ENCODE assay signal across 11 cellular contexts in genomic region chr4:88244821-88245579, GRCh38. TPM values are rescaled to one million over a fixed set of nuclear protein-coding genes. Genes with fewer than 3 reads are reported as not detected.
DNase-seq lines count a peak whose midpoint lies in the region; ATAC-seq, FAIRE-seq and TF ChIP-seq lines count a peak whose summit lies in the region.
"Had no signal": no experiment of that assay in that cellular context is flagged by ENCODE, and none has a peak within 500 bp of the region (broad histone marks: within the 10 kb centered on the region; RNA-seq: fewer than 3 reads in every experiment).

No MANE protein-coding gene starts in this region.

- ATAC-seq in Right ventricle myocardium superior (ENCODE audit: poor library complexity), result peak; percentile 51
- no peak for ATAC-seq in left cardiac atrium
- ATAC-seq in GM21526 (IDR thresholded peaks at IDR 0.05; ENCODE audit: low FRiP score, unreplicated experiment), result no peak

- H3K36me3 ChIP-seq in kidney (ENCODE audit: control insufficient read depth in 1 of 2, insufficient read depth in 2 of 2, low read length in 2 of 2), result no peaks in the 10 kb centered on the region

- no peak for TF ChIP-seq CTCF in kidney (IDR thresholded peaks at IDR 0.05; ENCODE audit: borderline replicate concordance, extremely low read depth, insufficient read depth)

- DNase-seq in Right ventricle myocardium superior, result peak; percentile 54
- no peak for DNase-seq in cardiac septum (ENCODE audit: low spot score)
- DNase-seq in activated CD4-positive, alpha-beta T cell treated with anti-CD3 and anti-CD28 coated beads for 48 hours, result peak; percentile 43
- peak; percentile 23 for DNase-seq in left cardiac atrium
- no peak for DNase-seq in urothelium cell line (ENCODE audit: low spot score)
- no peak for DNase-seq in kidney
- DNase-seq in iPS-NIHi11 (ENCODE audit: low spot score), result no peak
- DNase-seq: GOT3, NCI-H510A treated with DMSO at 0.1 percent for 48 hours had no signal

- intact Hi-C loops in Right ventricle myocardium superior (cut with DNase I) (no loop called here), cardiac septum (cut with DNase I) (no loop called here), left cardiac atrium (cut with DNase I) (no loop called here), kidney (cut with DNase I) (no loop called here)

- H3K4me1 ChIP-seq in kidney (ENCODE audit: control insufficient read depth in 1 of 2, insufficient read depth in 1 of 2, low read depth in 1 of 2, low read length in 2 of 2), result peaks cover 0 to 2% of the 10 kb centered on the region in 2 donors

- no peak overlapping the region for H3K27ac ChIP-seq in kidney (ENCODE audit: low read depth in 2 of 2, low read length in 2 of 2)

- FAIRE-seq in urothelium cell line (lab: Jason Lieb, UNC) (peak; percentile 37), kidney (lab: Jason Lieb, UNC) (no peak)
- FAIRE-seq: astrocyte had no signal

- no peak overlapping the region for H3K9ac ChIP-seq in kidney (ENCODE audit: low read length in 2 of 2)

- H3K9me3 ChIP-seq in kidney (ENCODE audit: control insufficient read depth in 1 of 2, low read length in 2 of 2), result no peaks in the 10 kb centered on the region

- no peak overlapping the region for H3K4me3 ChIP-seq in kidney (ENCODE audit: low read length in 2 of 2)

RNA-seq across cellular contexts. Expression of gene PPM1K, which starts 39.4 kb away (rescaled TPM):
- total RNA-seq in Right ventricle myocardium superior (160 TPM), cardiac septum (210 TPM), left cardiac atrium (100 to 1,000 TPM in 1 of 2 donors, 10 to 100 TPM in 1; 61.9 to 126 TPM), kidney (20.9 TPM)
- 15.4 TPM for polyA plus RNA-seq in kidney (ENCODE audit: insufficient read depth, low read depth, low replicate concordance)

Comparison
In these comparisons a context has a peak if more than half of its experiments do, and no peak if none do; other contexts are left out.
1. DNase-seq: peak in Right ventricle myocardium superior (single experiment), activated CD4-positive, alpha-beta T cell treated with anti-CD3 and anti-CD28 coated beads for 48 hours (single experiment) and left cardiac atrium (single experiment); none in cardiac septum (single experiment), urothelium cell line (single experiment), kidney (single experiment) and iPS-NIHi11 (single experiment).